ENCODE assay signal across 1 cellular context in genomic region chr6:42978487-42978792, GRCh38.
A peak's percentile ranks its signal among the peaks of the same experiment; 100 is the strongest.
TF ChIP-seq lines count a peak whose summit lies in the region.

No MANE protein-coding gene starts in this region.

TF ChIP-seq in HepG2, 621 proteins besides CTCF, POLR2A, EP300 and RAD21 (continued from another document and continues in another):
- TF ChIP-seq ARID4A (CRISPR knock-in tag; IDR thresholded peaks at IDR 0.05; ENCODE audit: borderline replicate concordance) (0 out of 2 replicates have a peak, but pooled peaks have one; percentile 62), ZBTB38 (CRISPR knock-in tag; IDR thresholded peaks at IDR 0.05) (no peak; the same call in 1 of the 2 replicates), MTF2 (CRISPR knock-in tag; IDR thresholded peaks at IDR 0.05; ENCODE audit: borderline replicate concordance) (peak; percentile 75; the same call in 1 of the 2 replicates), NKX3-1 (CRISPR knock-in tag; IDR thresholded peaks at IDR 0.05) (0 out of 2 replicates have a peak, but pooled peaks have one; percentile 65), ZSCAN20 (CRISPR knock-in tag; IDR thresholded peaks at IDR 0.05; ENCODE audit: borderline replicate concordance) (0 out of 2 replicates have a peak, but pooled peaks have one; percentile 80), HOXD1 (CRISPR knock-in tag; IDR thresholded peaks at IDR 0.05) (no peak), ZNF274 (CRISPR knock-in tag; IDR thresholded peaks at IDR 0.05) (no peak), ZNF737 (CRISPR knock-in tag; IDR thresholded peaks at IDR 0.05; ENCODE audit: borderline replicate concordance) (0 out of 2 replicates have a peak, but pooled peaks have one; percentile 72), DMAP1 (CRISPR knock-in tag; IDR thresholded peaks at IDR 0.05) (no peak; the same call in 1 of the 2 replicates), ZNF605 (CRISPR knock-in tag; IDR thresholded peaks at IDR 0.05) (no peak; the same call in 1 of the 2 replicates), PHF20 (CRISPR knock-in tag; IDR thresholded peaks at IDR 0.05) (no peak), ZNF746 (CRISPR knock-in tag; IDR thresholded peaks at IDR 0.05) (0 out of 2 replicates have a peak, but pooled peaks have one; percentile 50), CBFB (CRISPR knock-in tag; IDR thresholded peaks at IDR 0.05) (peak; percentile 16; the same call in 1 of the 2 replicates), ZNF446 (CRISPR knock-in tag; IDR thresholded peaks at IDR 0.05) (no peak), ZC3H13 (CRISPR knock-in tag; IDR thresholded peaks at IDR 0.05) (peak; percentile 1; the same call in 1 of the 2 replicates), ZNF101 (CRISPR knock-in tag; IDR thresholded peaks at IDR 0.05; ENCODE audit: borderline replicate concordance, low read depth) (peak; percentile 38; the same call in 1 of the 2 replicates), IKZF1 (IDR thresholded peaks at IDR 0.05) (no peak), SIN3A (IDR thresholded peaks at IDR 0.05; ENCODE audit: borderline replicate concordance, low read depth, low read length) (0 out of 2 replicates have a peak, but pooled peaks have one; percentile 35), ZNF232 (CRISPR knock-in tag; IDR thresholded peaks at IDR 0.05; ENCODE audit: borderline replicate concordance) (peak; percentile 23; the same call in 1 of the 2 replicates), HBP1 (CRISPR knock-in tag; IDR thresholded peaks at IDR 0.05; ENCODE audit: low read depth) (no peak), GZF1 (CRISPR knock-in tag; IDR thresholded peaks at IDR 0.05) (no peak; the same call in none of the 2 replicates), ZNF296 (CRISPR knock-in tag; conservative IDR thresholded peaks at IDR 0.05) (peak; percentile 80; the same call in 1 of the 2 replicates), ZNF784 (CRISPR knock-in tag; IDR thresholded peaks at IDR 0.05; ENCODE audit: borderline replicate concordance) (no peak), ZBTB44 (CRISPR knock-in tag; IDR thresholded peaks at IDR 0.05) (no peak), PAF1 (CRISPR knock-in tag; IDR thresholded peaks at IDR 0.05) (no peak), FOXC1 (CRISPR knock-in tag; IDR thresholded peaks at IDR 0.05; ENCODE audit: borderline replicate concordance) (no peak; the same call in 1 of the 2 replicates), KAT2B (IDR thresholded peaks at IDR 0.05; ENCODE audit: borderline replicate concordance, low read depth, low read length) (no peak), BRD4 (CRISPR knock-in tag; IDR thresholded peaks at IDR 0.05) (peak; percentile 19; the same call in 1 of the 2 replicates), PATZ1 (CRISPR knock-in tag; IDR thresholded peaks at IDR 0.05) (peak; percentile 62), ZNF350 (CRISPR knock-in tag; IDR thresholded peaks at IDR 0.05; ENCODE audit: borderline replicate concordance, low read depth) (no peak), ZBTB20 (CRISPR knock-in tag; IDR thresholded peaks at IDR 0.05; ENCODE audit: borderline replicate concordance, low read depth) (0 out of 2 replicates have a peak, but pooled peaks have one; percentile 50), RORA (CRISPR knock-in tag; IDR thresholded peaks at IDR 0.05) (0 out of 2 replicates have a peak, but pooled peaks have one; percentile 69), ZBTB7B (CRISPR knock-in tag; IDR thresholded peaks at IDR 0.05) (peak; percentile 9; the same call in 1 of the 2 replicates), STAG1 (CRISPR knock-in tag; IDR thresholded peaks at IDR 0.05) (0 out of 2 replicates have a peak, but pooled peaks have one; percentile 6), ZNF709 (CRISPR knock-in tag; IDR thresholded peaks at IDR 0.05) (no peak)
- TF ChIP-seq, protein P1, sequence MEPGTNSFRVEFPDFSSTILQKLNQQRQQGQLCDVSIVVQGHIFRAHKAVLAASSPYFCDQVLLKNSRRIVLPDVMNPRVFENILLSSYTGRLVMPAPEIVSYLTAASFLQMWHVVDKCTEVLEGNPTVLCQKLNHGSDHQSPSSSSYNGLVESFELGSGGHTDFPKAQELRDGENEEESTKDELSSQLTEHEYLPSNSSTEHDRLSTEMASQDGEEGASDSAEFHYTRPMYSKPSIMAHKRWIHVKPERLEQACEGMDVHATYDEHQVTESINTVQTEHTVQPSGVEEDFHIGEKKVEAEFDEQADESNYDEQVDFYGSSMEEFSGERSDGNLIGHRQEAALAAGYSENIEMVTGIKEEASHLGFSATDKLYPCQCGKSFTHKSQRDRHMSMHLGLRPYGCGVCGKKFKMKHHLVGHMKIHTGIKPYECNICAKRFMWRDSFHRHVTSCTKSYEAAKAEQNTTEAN (CRISPR knock-in tag; conservative IDR thresholded peaks at IDR 0.05): 0 out of 2 replicates have a peak, but pooled peaks have one; percentile 26
- TF ChIP-seq, protein P2, sequence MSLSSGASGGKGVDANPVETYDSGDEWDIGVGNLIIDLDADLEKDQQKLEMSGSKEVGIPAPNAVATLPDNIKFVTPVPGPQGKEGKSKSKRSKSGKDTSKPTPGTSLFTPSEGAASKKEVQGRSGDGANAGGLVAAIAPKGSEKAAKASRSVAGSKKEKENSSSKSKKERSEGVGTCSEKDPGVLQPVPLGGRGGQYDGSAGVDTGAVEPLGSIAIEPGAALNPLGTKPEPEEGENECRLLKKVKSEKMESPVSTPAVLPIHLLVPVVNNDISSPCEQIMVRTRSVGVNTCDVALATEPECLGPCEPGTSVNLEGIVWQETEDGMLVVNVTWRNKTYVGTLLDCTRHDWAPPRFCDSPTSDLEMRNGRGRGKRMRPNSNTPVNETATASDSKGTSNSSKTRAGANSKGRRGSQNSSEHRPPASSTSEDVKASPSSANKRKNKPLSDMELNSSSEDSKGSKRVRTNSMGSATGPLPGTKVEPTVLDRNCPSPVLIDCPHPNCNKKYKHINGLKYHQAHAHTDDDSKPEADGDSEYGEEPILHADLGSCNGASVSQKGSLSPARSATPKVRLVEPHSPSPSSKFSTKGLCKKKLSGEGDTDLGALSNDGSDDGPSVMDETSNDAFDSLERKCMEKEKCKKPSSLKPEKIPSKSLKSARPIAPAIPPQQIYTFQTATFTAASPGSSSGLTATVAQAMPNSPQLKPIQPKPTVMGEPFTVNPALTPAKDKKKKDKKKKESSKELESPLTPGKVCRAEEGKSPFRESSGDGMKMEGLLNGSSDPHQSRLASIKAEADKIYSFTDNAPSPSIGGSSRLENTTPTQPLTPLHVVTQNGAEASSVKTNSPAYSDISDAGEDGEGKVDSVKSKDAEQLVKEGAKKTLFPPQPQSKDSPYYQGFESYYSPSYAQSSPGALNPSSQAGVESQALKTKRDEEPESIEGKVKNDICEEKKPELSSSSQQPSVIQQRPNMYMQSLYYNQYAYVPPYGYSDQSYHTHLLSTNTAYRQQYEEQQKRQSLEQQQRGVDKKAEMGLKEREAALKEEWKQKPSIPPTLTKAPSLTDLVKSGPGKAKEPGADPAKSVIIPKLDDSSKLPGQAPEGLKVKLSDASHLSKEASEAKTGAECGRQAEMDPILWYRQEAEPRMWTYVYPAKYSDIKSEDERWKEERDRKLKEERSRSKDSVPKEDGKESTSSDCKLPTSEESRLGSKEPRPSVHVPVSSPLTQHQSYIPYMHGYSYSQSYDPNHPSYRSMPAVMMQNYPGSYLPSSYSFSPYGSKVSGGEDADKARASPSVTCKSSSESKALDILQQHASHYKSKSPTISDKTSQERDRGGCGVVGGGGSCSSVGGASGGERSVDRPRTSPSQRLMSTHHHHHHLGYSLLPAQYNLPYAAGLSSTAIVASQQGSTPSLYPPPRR (CRISPR knock-in tag; IDR thresholded peaks at IDR 0.05; ENCODE audit: borderline replicate concordance): peak; percentile 25; the same call in 1 of the 2 replicates
- TF ChIP-seq, protein P3, sequence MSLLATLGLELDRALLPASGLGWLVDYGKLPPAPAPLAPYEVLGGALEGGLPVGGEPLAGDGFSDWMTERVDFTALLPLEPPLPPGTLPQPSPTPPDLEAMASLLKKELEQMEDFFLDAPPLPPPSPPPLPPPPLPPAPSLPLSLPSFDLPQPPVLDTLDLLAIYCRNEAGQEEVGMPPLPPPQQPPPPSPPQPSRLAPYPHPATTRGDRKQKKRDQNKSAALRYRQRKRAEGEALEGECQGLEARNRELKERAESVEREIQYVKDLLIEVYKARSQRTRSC (CRISPR knock-in tag; IDR thresholded peaks at IDR 0.05; ENCODE audit: low read depth): 0 out of 2 replicates have a peak, but pooled peaks have one; percentile 4
- TF ChIP-seq, protein P4, sequence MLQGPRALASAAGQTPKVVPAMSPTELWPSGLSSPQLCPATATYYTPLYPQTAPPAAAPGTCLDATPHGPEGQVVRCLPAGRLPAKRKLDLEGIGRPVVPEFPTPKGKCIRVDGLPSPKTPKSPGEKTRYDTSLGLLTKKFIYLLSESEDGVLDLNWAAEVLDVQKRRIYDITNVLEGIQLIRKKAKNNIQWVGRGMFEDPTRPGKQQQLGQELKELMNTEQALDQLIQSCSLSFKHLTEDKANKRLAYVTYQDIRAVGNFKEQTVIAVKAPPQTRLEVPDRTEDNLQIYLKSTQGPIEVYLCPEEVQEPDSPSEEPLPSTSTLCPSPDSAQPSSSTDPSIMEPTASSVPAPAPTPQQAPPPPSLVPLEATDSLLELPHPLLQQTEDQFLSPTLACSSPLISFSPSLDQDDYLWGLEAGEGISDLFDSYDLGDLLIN (CRISPR knock-in tag; IDR thresholded peaks at IDR 0.05; ENCODE audit: borderline replicate concordance): no peak
- TF ChIP-seq, protein P5, sequence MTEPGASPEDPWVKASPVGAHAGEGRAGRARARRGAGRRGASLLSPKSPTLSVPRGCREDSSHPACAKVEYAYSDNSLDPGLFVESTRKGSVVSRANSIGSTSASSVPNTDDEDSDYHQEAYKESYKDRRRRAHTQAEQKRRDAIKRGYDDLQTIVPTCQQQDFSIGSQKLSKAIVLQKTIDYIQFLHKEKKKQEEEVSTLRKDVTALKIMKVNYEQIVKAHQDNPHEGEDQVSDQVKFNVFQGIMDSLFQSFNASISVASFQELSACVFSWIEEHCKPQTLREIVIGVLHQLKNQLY (CRISPR knock-in tag; IDR thresholded peaks at IDR 0.05): no peak
